Comparison of ENCODE assay signal across 20 cellular contexts in genomic region chrY:12623204-12623603, GRCh38.
"Had no signal": no experiment of that assay in that cellular context is flagged by ENCODE, and none has a peak within 500 bp of the region (broad histone marks: within the 10 kb centered on the region; RNA-seq: fewer than 3 reads in every experiment).

No MANE protein-coding gene starts in this region.

- ATAC-seq: gastroesophageal sphincter; left cardiac atrium; lower lobe of right lung; natural killer cell treated with Interleukin-12 subunit alpha and Interleukin-12 subunit beta and Interleukin-15 and Interleukin-18, amount 100 ng/mL, for 72 hours; right cardiac atrium; stimulated activated memory B cell treated with anti-CD40 and anti-IgM and Interleukin-4, amounts not matched to agents 10 μg/mL and 1 μg/mL and 100 μg/mL, for 72 hours had no signal

- DNase-seq: glutamatergic neuron; immature natural killer cell; left cardiac atrium; left ventricle myocardium inferior; lower lobe of right lung; mesenchymal stem cell; midbrain; nucleus accumbens; ovary; right cardiac atrium; stimulated activated CD4-positive, alpha-beta T cell treated with anti-CD3 and anti-CD28 coated beads, Interleukin-15, amount 100 ng/mL, for 24 hours; stimulated activated CD4-positive, alpha-beta T cell treated with anti-CD3 and anti-CD28 coated beads, Interleukin-1b, Interleukin-23, amount 100 ng/mL, for 48 hours; stimulated activated CD4-positive, alpha-beta T cell treated with anti-CD3 and anti-CD28 coated beads, Interleukin-4, amount 100 ng/mL, for 24 hours; tibial artery; upper lobe of left lung; uterus had no signal

- H3K4me3 ChIP-seq: gastroesophageal sphincter, left ventricle myocardium inferior, lower lobe of right lung, neural progenitor cell, ovary, tibial artery, upper lobe of left lung, uterus had no signal
